10 cellular contexts compared by ENCODE assay signal in the genomic region with DNA sequence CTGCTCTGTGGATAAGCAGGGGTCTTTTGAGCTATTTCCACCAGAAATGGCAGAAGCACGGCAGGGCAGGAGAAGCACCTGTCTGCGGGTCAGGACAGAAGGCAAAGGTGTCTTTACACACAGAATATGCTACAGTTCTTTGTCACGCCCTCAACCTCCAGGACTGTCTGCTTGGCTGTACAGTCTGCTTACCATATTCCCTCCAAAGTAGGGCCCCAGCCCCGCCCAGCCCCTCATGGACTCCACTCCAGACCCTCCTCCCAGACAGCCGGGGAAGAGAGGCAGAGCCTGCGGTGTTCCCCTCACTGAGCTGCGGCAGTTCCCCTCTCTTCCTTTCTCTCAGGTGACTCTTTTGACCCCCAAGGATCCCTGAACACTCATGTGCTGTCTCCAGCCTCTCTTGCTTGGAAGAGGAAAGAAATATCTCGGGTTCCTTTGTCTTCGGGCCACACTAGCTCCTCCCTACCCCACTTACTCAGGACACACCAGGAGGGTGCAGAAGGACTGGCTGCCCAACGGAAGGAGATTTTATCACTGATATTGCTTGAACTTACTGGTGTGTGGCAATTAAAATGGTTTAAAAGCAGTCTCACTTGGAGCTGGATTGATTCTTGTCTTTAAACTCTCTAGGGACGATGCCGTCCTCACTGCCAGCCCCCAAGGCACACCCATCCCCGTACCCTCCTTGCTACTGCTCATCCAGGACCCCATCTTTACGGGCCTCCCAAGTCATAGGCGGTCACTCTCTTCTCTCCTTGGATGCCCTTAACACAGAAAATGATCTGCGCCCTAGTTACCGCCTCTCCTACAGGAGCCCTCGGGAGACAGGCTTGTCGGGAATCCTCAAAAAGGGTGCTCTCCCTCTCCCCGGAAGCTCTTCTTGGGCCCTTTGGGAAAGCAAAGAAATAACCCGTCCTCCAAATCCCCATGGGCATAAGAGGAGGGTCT.
DNase-seq lines count a peak whose midpoint lies in the region; ATAC-seq, FAIRE-seq and TF ChIP-seq lines count a peak whose summit lies in the region.
"Had no signal": no experiment of that assay in that cellular context is flagged by ENCODE, and none has a peak within 500 bp of the region (broad histone marks: within the 10 kb centered on the region; RNA-seq: fewer than 3 reads in every experiment).

No MANE protein-coding gene starts in this region.

- POLR2A ChIA-PET in naive thymus-derived CD4-positive, alpha-beta T cell (lab: Charles Lee), result interaction anchor here (0.8 kb wide), 1 partner anchor 19 kb away, joined by 3 read pairs; no protein-coding TSS in a partner anchor

- H3K4me2 ChIP-seq in astrocyte (ENCODE audit: low read length), result no peak overlapping the region

- no peak for TF ChIP-seq POLR2A in vagina (IDR thresholded peaks at IDR 0.05)

- no peak overlapping the region for H2AFZ ChIP-seq in astrocyte (ENCODE audit: low read depth, low read length)

- TF ChIP-seq CTCF in right atrium auricular region (IDR thresholded peaks at IDR 0.05) (no peak), heart right ventricle (IDR thresholded peaks at IDR 0.05) (no peak), astrocyte (IDR thresholded peaks at IDR 0.05; ENCODE audit: insufficient read depth, low read depth, low read length) (no peak), vagina (IDR thresholded peaks at IDR 0.05) (no peak)

- H3K9me3 ChIP-seq in right atrium auricular region, result no peaks in the 10 kb centered on the region
- H3K9me3 ChIP-seq in heart right ventricle, result no peaks in the 10 kb centered on the region
- no peaks in the 10 kb centered on the region for H3K9me3 ChIP-seq in astrocyte (ENCODE audit: insufficient read depth, low read depth, low read length)
- H3K9me3 ChIP-seq in naive thymus-derived CD4-positive, alpha-beta T cell (ENCODE audit: control insufficient read depth in 2 of 3, low read length in 3 of 3), result no peaks in the 10 kb centered on the region
- no peaks in the 10 kb centered on the region for H3K9me3 ChIP-seq in vagina
- H3K9me3 ChIP-seq: heart left ventricle had no signal

- no peak overlapping the region for H3K9ac ChIP-seq in astrocyte (ENCODE audit: low read length)

- H3K79me2 ChIP-seq in astrocyte (ENCODE audit: insufficient read depth, low read length), result no peaks in the 10 kb centered on the region

- no peak for FAIRE-seq in astrocyte (lab: Jason Lieb, UNC)

- DNase-seq in right atrium auricular region (ENCODE audit: low spot score) (peak; percentile 51), heart right ventricle (no peak), astrocyte (ENCODE audit: low read depth) (no peak), vagina (ENCODE audit: extremely low spot score in 2 of 2) (no peak), GOT3 (lab: John Stamatoyannopoulos, UW) (no peak)
- no peak for DNase-seq in naive thymus-derived CD4-positive, alpha-beta T cell
- DNase-seq in stimulated activated CD4-positive, alpha-beta T cell treated with anti-CD3 and anti-CD28 coated beads, Interleukin-4, amount 100 ng/mL, for 24 hours, result no peak
- DNase-seq: activated CD4-positive, alpha-beta T cell treated with anti-CD3 and anti-CD28 coated beads for 48 hours had no signal

- H3K4me1 Mint-ChIP-seq in astrocyte (ENCODE audit: low read depth, unreplicated experiment), result peaks cover 91% of the 10 kb centered on the region
- H3K4me1 Mint-ChIP-seq in naive thymus-derived CD4-positive, alpha-beta T cell, result peaks cover 60 to 84% (median 73%) of the 10 kb centered on the region in 7 donors

- H3K27me3 ChIP-seq in right atrium auricular region (no peaks in the 10 kb centered on the region), heart right ventricle (no peaks in the 10 kb centered on the region), astrocyte (ENCODE audit: insufficient read depth, low read length) (no peaks in the 10 kb centered on the region), vagina (no peaks in the 10 kb centered on the region)
- H3K27me3 ChIP-seq in naive thymus-derived CD4-positive, alpha-beta T cell (ENCODE audit: control insufficient read depth in 2 of 2, insufficient read depth in 2 of 2, low read length in 2 of 2), result no peaks in the 10 kb centered on the region
- H3K27me3 ChIP-seq: heart left ventricle had no signal

- H3K4me1 ChIP-seq in right atrium auricular region (peaks cover 0 to 64% of the 10 kb centered on the region in 2 donors), heart right ventricle (peaks cover 18 to 98% (median 63%) of the 10 kb centered on the region in 9 donors), astrocyte (ENCODE audit: insufficient read depth, low read length) (peaks cover 67% of the 10 kb centered on the region), vagina (peaks cover 46% of the 10 kb centered on the region)
- H3K4me1 ChIP-seq in naive thymus-derived CD4-positive, alpha-beta T cell (ENCODE audit: control insufficient read depth in 2 of 2, insufficient read depth in 2 of 2, low read length in 2 of 2), result peaks cover 34 to 52% of the 10 kb centered on the region in 2 donors

- H3K36me3 Mint-ChIP-seq in astrocyte (ENCODE audit: low read depth, unreplicated experiment), result no peaks in the 10 kb centered on the region
- H3K36me3 Mint-ChIP-seq in naive thymus-derived CD4-positive, alpha-beta T cell, result peaks cover 0 to 1% (median 0%) of the 10 kb centered on the region in 5 donors

- H4K20me1 ChIP-seq in astrocyte (ENCODE audit: insufficient read depth, low read length), result no peaks in the 10 kb centered on the region

- intact Hi-C loops in heart right ventricle (cut with DNase I) (no loop called here), vagina (cut with DNase I) (no loop called here)
- intact Hi-C loops in naive thymus-derived CD4-positive, alpha-beta T cell (cut with micrococcal nuclease), result no loop called here

- H3K4me3 Mint-ChIP-seq in astrocyte (ENCODE audit: unreplicated experiment), result peak overlapping the region; percentile 5
- H3K4me3 Mint-ChIP-seq in naive thymus-derived CD4-positive, alpha-beta T cell, result peak overlapping the region in 3 of 10 donors; percentile 8 to 33 (median 21)

- CTCF ChIA-PET in naive thymus-derived CD4-positive, alpha-beta T cell (lab: Charles Lee), result no interaction called here

- no peaks in the 10 kb centered on the region for H3K9me3 Mint-ChIP-seq in astrocyte (ENCODE audit: unreplicated experiment)
- peaks cover 0 to 4% (median 0%) of the 10 kb centered on the region in 11 donors for H3K9me3 Mint-ChIP-seq in naive thymus-derived CD4-positive, alpha-beta T cell

- ATAC-seq in heart right ventricle (no peak), GM21390 (IDR thresholded peaks at IDR 0.05; ENCODE audit: unreplicated experiment) (no peak)
- ATAC-seq in naive thymus-derived CD4-positive, alpha-beta T cell, result no peak
- ATAC-seq: heart left ventricle had no signal

- H3K4me3 ChIP-seq in right atrium auricular region (no peak overlapping the region), heart right ventricle (no peak overlapping the region), astrocyte (ENCODE audit: insufficient read depth, low read depth, low read length) (no peak overlapping the region), vagina (no peak overlapping the region)
- H3K4me3 ChIP-seq in naive thymus-derived CD4-positive, alpha-beta T cell (ENCODE audit: low read length), result no peak overlapping the region
- H3K4me3 ChIP-seq: heart left ventricle had no signal

- H3K27ac Mint-ChIP-seq in astrocyte (ENCODE audit: unreplicated experiment), result peak overlapping the region; percentile 23
- H3K27ac Mint-ChIP-seq in naive thymus-derived CD4-positive, alpha-beta T cell, result peak overlapping the region in 8 of 9 donors; percentile 14 to 92 (median 70)

- WGBS in heart right ventricle, 2 donors, result 90 to 92% methylated on average over 21 of the region's 21 CpGs

- H3K36me3 ChIP-seq in right atrium auricular region (no peaks in the 10 kb centered on the region), heart right ventricle (no peaks in the 10 kb centered on the region), astrocyte (ENCODE audit: insufficient read depth, low read length) (no peaks in the 10 kb centered on the region), vagina (no peaks in the 10 kb centered on the region)
- H3K36me3 ChIP-seq in naive thymus-derived CD4-positive, alpha-beta T cell (ENCODE audit: control insufficient read depth in 2 of 3, insufficient read depth in 3 of 3, low read length in 3 of 3), result no peaks in the 10 kb centered on the region
- H3K36me3 ChIP-seq: heart left ventricle had no signal

- H3K27me3 Mint-ChIP-seq in astrocyte (ENCODE audit: low read depth, unreplicated experiment), result no peaks in the 10 kb centered on the region
- H3K27me3 Mint-ChIP-seq in naive thymus-derived CD4-positive, alpha-beta T cell, result no peaks in the 10 kb centered on the region

- H3K27ac ChIP-seq in right atrium auricular region (peak overlapping the region in 1 of 2 donors; percentile 37), heart right ventricle (peak overlapping the region in 4 of 10 donors; percentile 33 to 96 (median 78)), astrocyte (ENCODE audit: low read depth, low read length) (no peak overlapping the region), vagina (peak overlapping the region; percentile 1)
- no peak overlapping the region for H3K27ac ChIP-seq in naive thymus-derived CD4-positive, alpha-beta T cell (ENCODE audit: low read depth, low read length)
